7 cellular contexts compared by ENCODE assay signal in genomic region chr7:73360590-73360989, GRCh38. TPM values are rescaled to one million over a fixed set of nuclear protein-coding genes. Genes with fewer than 3 reads are reported as not detected.
"Had no signal": no experiment of that assay in that cellular context is flagged by ENCODE, and none has a peak within 500 bp of the region (broad histone marks: within the 10 kb centered on the region; RNA-seq: fewer than 3 reads in every experiment).

No MANE protein-coding gene starts in this region.

RNA-seq across cellular contexts. Expression of gene FKBP6, which starts 32.6 kb away (rescaled TPM):
- total RNA-seq: GM23248, GM23338, H4, H9, HFFc6 had no signal
- polyA plus RNA-seq: GM23248 had no signal

RNA-seq across cellular contexts. Expression of gene TRIM50, which starts 32.7 kb away (rescaled TPM):
- total RNA-seq: GM23248, H1, H4, H7, H9, HFFc6 had no signal
- polyA plus RNA-seq: GM23248, GM23338 had no signal
